Comparison of ENCODE assay signal across 7 cellular contexts in the genomic region with DNA sequence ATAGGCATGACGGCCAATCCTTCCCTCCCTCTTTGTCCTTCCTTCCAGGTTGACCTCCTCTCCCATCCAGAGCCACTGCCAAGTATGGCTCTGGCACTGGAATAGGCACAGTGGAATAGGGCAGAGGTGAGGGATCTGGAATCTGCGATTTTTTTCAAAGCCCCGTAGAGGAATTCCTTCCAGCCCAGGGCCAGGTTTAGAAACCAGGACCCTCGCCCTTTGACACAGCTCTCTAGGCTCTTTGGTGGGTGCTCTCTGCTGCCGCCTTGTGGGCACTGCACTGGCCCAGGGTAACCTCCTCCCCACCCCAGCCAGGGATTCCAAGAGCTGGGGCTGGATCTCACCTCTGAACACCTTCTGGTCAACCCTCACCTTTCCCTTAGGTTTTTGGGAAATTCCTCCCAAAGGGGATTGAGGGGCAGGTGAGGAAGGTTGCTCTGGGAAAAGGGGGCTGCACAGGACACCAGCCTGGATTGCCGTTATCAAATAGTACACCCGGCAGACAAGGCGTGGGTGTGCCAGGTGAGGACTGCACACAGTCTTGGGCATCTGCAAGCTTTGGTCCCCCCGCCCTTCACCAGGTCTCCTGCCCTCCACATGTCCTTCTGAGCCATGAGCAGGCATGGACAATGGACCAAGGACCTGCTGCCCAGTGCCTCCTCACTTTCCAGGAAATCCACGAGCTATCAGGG. TPM values are rescaled to one million over a fixed set of nuclear protein-coding genes. Genes with fewer than 3 reads are reported as not detected.
DNase-seq lines count a peak whose midpoint lies in the region; ATAC-seq and TF ChIP-seq lines count a peak whose summit lies in the region.

No MANE protein-coding gene starts in this region.

- H3K9me3 Mint-ChIP-seq in activated CD4-positive, alpha-beta memory T cell treated with anti-CD3 and anti-CD28 coated beads for 36 hours: no peaks in the 10 kb centered on the region
- H3K9me3 Mint-ChIP-seq in effector memory CD8-positive, alpha-beta T cell: no peaks in the 10 kb centered on the region
- H3K9me3 Mint-ChIP-seq in naive thymus-derived CD8-positive, alpha-beta T cell: no peaks in the 10 kb centered on the region
- H3K9me3 Mint-ChIP-seq in stimulated activated naive CD8-positive, alpha-beta T cell treated with anti-CD3 and anti-CD28 coated beads, Interleukin-15, amount 100 ng/mL, for 72 hours: no peaks in the 10 kb centered on the region

- no peaks in the 10 kb centered on the region for H3K27me3 Mint-ChIP-seq in activated CD4-positive, alpha-beta memory T cell treated with anti-CD3 and anti-CD28 coated beads for 36 hours
- H3K27me3 Mint-ChIP-seq in effector memory CD8-positive, alpha-beta T cell: no peaks in the 10 kb centered on the region
- no peaks in the 10 kb centered on the region for H3K27me3 Mint-ChIP-seq in naive thymus-derived CD8-positive, alpha-beta T cell
- H3K27me3 Mint-ChIP-seq in stimulated activated naive CD8-positive, alpha-beta T cell treated with anti-CD3 and anti-CD28 coated beads, Interleukin-15, amount 100 ng/mL, for 72 hours: no peaks in the 10 kb centered on the region

- TF ChIP-seq CTCF in GM12873 (IDR thresholded peaks at IDR 0.05; ENCODE audit: insufficient read depth, low read depth, low read length, missing control alignments): peak; percentile 97

- H3K4me1 Mint-ChIP-seq in activated CD4-positive, alpha-beta memory T cell treated with anti-CD3 and anti-CD28 coated beads for 36 hours (ENCODE audit: low read depth): peaks cover 41% of the 10 kb centered on the region
- H3K4me1 Mint-ChIP-seq in effector memory CD8-positive, alpha-beta T cell (ENCODE audit: low read depth in 2 of 2): peaks cover 46 to 49% of the 10 kb centered on the region in 2 donors
- peaks cover 16 to 60% (median 54%) of the 10 kb centered on the region in 4 donors for H3K4me1 Mint-ChIP-seq in naive thymus-derived CD8-positive, alpha-beta T cell
- H3K4me1 Mint-ChIP-seq in stimulated activated naive CD8-positive, alpha-beta T cell treated with anti-CD3 and anti-CD28 coated beads, Interleukin-15, amount 100 ng/mL, for 72 hours: peaks cover 62% of the 10 kb centered on the region

- ATAC-seq in effector memory CD8-positive, alpha-beta T cell (replicated peaks): peak; percentile 42
- ATAC-seq in naive thymus-derived CD8-positive, alpha-beta T cell: peak; percentile 78 to 82
- peak; percentile 47 for ATAC-seq in stimulated activated naive CD8-positive, alpha-beta T cell treated with anti-CD3 and anti-CD28 coated beads, Interleukin-15, amount 100 ng/mL, for 72 hours
- ATAC-seq in GM21619 (IDR thresholded peaks at IDR 0.05; ENCODE audit: unreplicated experiment): no peak

- peak; percentile 47 for DNase-seq in NCI-H146 (lab: John Stamatoyannopoulos, UW)
- DNase-seq in activated CD4-positive, alpha-beta memory T cell treated with anti-CD3 and anti-CD28 coated beads for 36 hours: peak; percentile 75
- peak; percentile 52 to 61 (median 57) for DNase-seq in effector memory CD8-positive, alpha-beta T cell
- peak; percentile 40 to 77 (median 62) for DNase-seq in naive thymus-derived CD8-positive, alpha-beta T cell
- DNase-seq in stimulated activated naive CD8-positive, alpha-beta T cell treated with anti-CD3 and anti-CD28 coated beads, Interleukin-15, amount 100 ng/mL, for 72 hours: peak; percentile 61 to 65

- CTCF ChIA-PET in activated CD4-positive, alpha-beta memory T cell treated with anti-CD3 and anti-CD28 coated beads for 36 hours (lab: Charles Lee): interaction anchor here (0.6 to 7.1 kb wide), 41 partner anchors 10 to 382 kb away, joined by 3 to 131 read pairs (median 6); a partner anchor contains a TSS

- POLR2A ChIA-PET in activated CD4-positive, alpha-beta memory T cell treated with anti-CD3 and anti-CD28 coated beads for 36 hours (lab: Charles Lee): interaction anchor here (0.6 to 0.9 kb wide), 2 partner anchors 377 to 1936 kb away, joined by 3 read pairs; a partner anchor contains a TSS
- POLR2A ChIA-PET in naive thymus-derived CD8-positive, alpha-beta T cell (lab: Charles Lee): interaction anchor here (0.9 to 16.7 kb wide), 13 partner anchors 9 to 74 kb away, joined by 3 to 194 read pairs (median 6); a partner anchor contains a TSS

- no peaks in the 10 kb centered on the region for H3K36me3 Mint-ChIP-seq in activated CD4-positive, alpha-beta memory T cell treated with anti-CD3 and anti-CD28 coated beads for 36 hours
- H3K36me3 Mint-ChIP-seq in effector memory CD8-positive, alpha-beta T cell (ENCODE audit: insufficient read depth): peaks cover 6% of the 10 kb centered on the region
- no peaks in the 10 kb centered on the region for H3K36me3 Mint-ChIP-seq in naive thymus-derived CD8-positive, alpha-beta T cell

- no peak overlapping the region for H3K4me3 Mint-ChIP-seq in activated CD4-positive, alpha-beta memory T cell treated with anti-CD3 and anti-CD28 coated beads for 36 hours
- H3K4me3 Mint-ChIP-seq in effector memory CD8-positive, alpha-beta T cell: peak overlapping the region; percentile 37 to 41
- peak overlapping the region in 3 of 10 donors; percentile 29 to 36 (median 30) for H3K4me3 Mint-ChIP-seq in naive thymus-derived CD8-positive, alpha-beta T cell
- H3K4me3 Mint-ChIP-seq in stimulated activated naive CD8-positive, alpha-beta T cell treated with anti-CD3 and anti-CD28 coated beads, Interleukin-15, amount 100 ng/mL, for 72 hours: no peak overlapping the region

- no peak overlapping the region for H3K27ac Mint-ChIP-seq in activated CD4-positive, alpha-beta memory T cell treated with anti-CD3 and anti-CD28 coated beads for 36 hours
- no peak overlapping the region for H3K27ac Mint-ChIP-seq in effector memory CD8-positive, alpha-beta T cell
- H3K27ac Mint-ChIP-seq in naive thymus-derived CD8-positive, alpha-beta T cell: peak overlapping the region in 6 of 10 donors; percentile 18 to 81 (median 38)
- H3K27ac Mint-ChIP-seq in stimulated activated naive CD8-positive, alpha-beta T cell treated with anti-CD3 and anti-CD28 coated beads, Interleukin-15, amount 100 ng/mL, for 72 hours: no peak overlapping the region

- intact Hi-C loops in activated CD4-positive, alpha-beta memory T cell treated with anti-CD3 and anti-CD28 coated beads for 36 hours (cut with micrococcal nuclease): loop anchor here (2.0 to 5.0 kb wide), 4 partner anchors 41 to 312 kb away; a partner anchor contains a TSS

RNA-seq across cellular contexts. Expression of a gene that starts 22.8 kb away (rescaled TPM):
- under 1 TPM; 0.63 to 0.76 TPM for total RNA-seq in activated CD4-positive, alpha-beta memory T cell treated with anti-CD3 and anti-CD28 coated beads for 36 hours
- total RNA-seq in naive thymus-derived CD8-positive, alpha-beta T cell: under 1 TPM; 0.21 to 0.25 TPM
- under 1 TPM in 1 of 3 donors, not detected in 2; 0.10 TPM for polyA plus RNA-seq in naive thymus-derived CD8-positive, alpha-beta T cell

Comparison
In these comparisons a context has a peak if more than half of its experiments do, and no peak if none do; other contexts are left out.
1. H3K27ac Mint-ChIP-seq: peak in naive thymus-derived CD8-positive, alpha-beta T cell (6 of 10); none in activated CD4-positive, alpha-beta memory T cell treated with anti-CD3 and anti-CD28 coated beads for 36 hours (single experiment), effector memory CD8-positive, alpha-beta T cell (0 of 2) and stimulated activated naive CD8-positive, alpha-beta T cell treated with anti-CD3 and anti-CD28 coated beads, Interleukin-15, amount 100 ng/mL, for 72 hours (0 of 2).
2. H3K4me3 Mint-ChIP-seq: peak in effector memory CD8-positive, alpha-beta T cell (2 of 2); none in activated CD4-positive, alpha-beta memory T cell treated with anti-CD3 and anti-CD28 coated beads for 36 hours (single experiment) and stimulated activated naive CD8-positive, alpha-beta T cell treated with anti-CD3 and anti-CD28 coated beads, Interleukin-15, amount 100 ng/mL, for 72 hours (0 of 2).
3. Peak in every context shown above with its lines, with median percentiles within 50 percentile points of each other: DNase-seq.